ENCODE assay signal across 8 cellular contexts in genomic region chr16:67431077-67431804, GRCh38. TPM values are rescaled to one million over a fixed set of nuclear protein-coding genes. Genes with fewer than 3 reads are reported as not detected.
DNase-seq lines count a peak whose midpoint lies in the region; ATAC-seq and TF ChIP-seq lines count a peak whose summit lies in the region.

HSD11B2 (plus strand) TSS chr16:67431121; CDS start chr16:67431249, 128 bp downstream.

- no peaks in the 10 kb centered on the region for H3K4me1 Mint-ChIP-seq in activated T-helper 17 cell treated with anti-CD3 and anti-CD28 coated beads, Interleukin-2, amount 50 U/mL, for 72 hours
- peaks cover 18% of the 10 kb centered on the region for H3K4me1 Mint-ChIP-seq in neural crest cell

- no peak within 1 kb of the TSS for H3K27ac ChIP-seq in foreskin keratinocyte

- H3K27me3 Mint-ChIP-seq in activated T-helper 17 cell treated with anti-CD3 and anti-CD28 coated beads, Interleukin-2, amount 50 U/mL, for 72 hours = peaks cover 25% of the 10 kb centered on the region
- peaks cover 58% of the 10 kb centered on the region for H3K27me3 Mint-ChIP-seq in neural crest cell (ENCODE audit: low read depth)

- H3K27me3 ChIP-seq in foreskin keratinocyte = peaks cover 26% of the 10 kb centered on the region

- H3K9me3 Mint-ChIP-seq in activated T-helper 17 cell treated with anti-CD3 and anti-CD28 coated beads, Interleukin-2, amount 50 U/mL, for 72 hours = no peaks in the 10 kb centered on the region
- H3K9me3 Mint-ChIP-seq in neural crest cell = no peaks in the 10 kb centered on the region

- ATAC-seq in activated T-helper 17 cell treated with anti-CD3 and anti-CD28 coated beads, Interleukin-2, amount 50 U/mL, for 72 hours (replicated peaks) = peak; percentile 72
- peak; percentile 63 for ATAC-seq in foreskin keratinocyte
- ATAC-seq in GM21390 (IDR thresholded peaks at IDR 0.05; ENCODE audit: unreplicated experiment) = no peak
- no peak for ATAC-seq in GM18519 (IDR thresholded peaks at IDR 0.05; ENCODE audit: low FRiP score, unreplicated experiment)

- no peak within 1 kb of the TSS for H3K27ac Mint-ChIP-seq in activated T-helper 17 cell treated with anti-CD3 and anti-CD28 coated beads, Interleukin-2, amount 50 U/mL, for 72 hours
- H3K27ac Mint-ChIP-seq in neural crest cell (ENCODE audit: unreplicated experiment) = no peak within 1 kb of the TSS

- TF ChIP-seq CTCF in foreskin keratinocyte (conservative IDR thresholded peaks at IDR 0.05) = peak; percentile 28
- no peak for TF ChIP-seq CTCF in neural crest cell (conservative IDR thresholded peaks at IDR 0.05)

- peak within 1 kb of the TSS; percentile 72 for H3K4me3 Mint-ChIP-seq in activated T-helper 17 cell treated with anti-CD3 and anti-CD28 coated beads, Interleukin-2, amount 50 U/mL, for 72 hours
- peak within 1 kb of the TSS; percentile 80 for H3K4me3 Mint-ChIP-seq in neural crest cell

- DNase-seq in NCI-H1417 (lab: John Stamatoyannopoulos, UW) = peak; percentile 59 to 84 (median 82)
- DNase-seq in NCI-H1417 treated with DMSO at 0.1 percent for 48 hours (lab: John Stamatoyannopoulos, UW) = no peak
- DNase-seq in NCI-H1092 (lab: John Stamatoyannopoulos, UW) = peak; percentile 83
- no peak for DNase-seq in foreskin keratinocyte
- peak; percentile 41 for DNase-seq in neural crest cell (ENCODE audit: low read depth, low spot score)

- H3K4me1 ChIP-seq in foreskin keratinocyte = no peaks in the 10 kb centered on the region

- H3K36me3 Mint-ChIP-seq in activated T-helper 17 cell treated with anti-CD3 and anti-CD28 coated beads, Interleukin-2, amount 50 U/mL, for 72 hours (ENCODE audit: low read depth) = no peaks in the 10 kb centered on the region
- H3K36me3 Mint-ChIP-seq in neural crest cell (ENCODE audit: low read depth) = no peaks in the 10 kb centered on the region

RNA-seq across cellular contexts. Expression of gene HSD11B2, which starts in this region (rescaled TPM):
- total RNA-seq in activated T-helper 17 cell treated with anti-CD3 and anti-CD28 coated beads, Interleukin-2, amount 50 U/mL, for 72 hours = 1 to 10 TPM in 1 of 2 donors, under 1 TPM in 1; 0.21 to 1.4 TPM
- total RNA-seq in foreskin keratinocyte (0.78 and 1.1 TPM in 2 replicates), neural crest cell (3.8 and 4.7 TPM in 2 replicates)
- 1.3 and 1.5 TPM in 2 replicates for polyA plus RNA-seq in foreskin keratinocyte

Comparison
In these comparisons a context has a peak if more than half of its experiments do, and no peak if none do; other contexts are left out.
1. DNase-seq: peak in NCI-H1417 (3 of 3), NCI-H1092 (single experiment) and neural crest cell (single experiment); none in NCI-H1417 treated with DMSO at 0.1 percent for 48 hours (single experiment) and foreskin keratinocyte (0 of 2).
2. ATAC-seq: peak in activated T-helper 17 cell treated with anti-CD3 and anti-CD28 coated beads, Interleukin-2, amount 50 U/mL, for 72 hours (single experiment) and foreskin keratinocyte (single experiment); none in GM21390 (single experiment) and GM18519 (single experiment).